Comparison of ENCODE assay signal across 19 cellular contexts in the genomic region with DNA sequence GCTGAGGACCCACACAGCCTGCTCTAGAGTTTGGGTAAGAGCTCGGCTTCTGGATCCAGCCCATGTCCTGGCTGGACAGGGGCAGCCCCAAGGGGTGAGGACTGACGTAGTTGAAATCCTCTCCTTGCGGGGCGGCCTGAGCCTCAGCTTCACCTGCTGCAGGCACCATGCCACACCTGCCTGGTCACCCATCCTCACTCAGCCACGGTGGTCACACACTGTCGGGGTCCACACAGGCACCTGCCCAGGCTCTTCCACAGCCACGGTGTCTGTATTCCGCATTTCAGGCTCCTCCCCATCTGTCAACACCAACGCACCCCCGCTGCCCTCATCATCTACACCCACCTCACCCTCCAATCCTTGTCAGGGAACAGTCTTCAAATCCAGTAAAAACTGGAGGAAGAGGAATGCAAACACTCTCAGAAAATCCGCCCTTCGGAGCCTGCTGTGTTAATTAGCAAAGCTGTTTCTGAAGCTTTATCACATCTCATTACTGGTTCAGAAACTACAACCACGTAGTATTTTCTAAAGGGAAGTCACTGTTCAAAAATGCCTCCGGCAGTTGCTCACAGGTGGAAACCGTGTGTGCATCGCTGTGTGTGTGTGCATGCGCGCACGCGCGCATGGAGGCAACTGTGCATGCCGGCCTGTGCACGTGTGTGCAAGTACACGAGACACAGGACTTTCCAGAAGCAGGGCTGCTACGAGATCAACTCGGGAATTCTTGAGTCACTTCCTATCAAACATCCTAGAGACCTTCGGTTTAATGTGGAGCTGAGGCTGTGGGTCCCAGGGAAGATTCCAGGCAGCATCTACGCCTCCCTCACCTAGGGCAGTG. TPM values are rescaled to one million over a fixed set of nuclear protein-coding genes. Genes with fewer than 3 reads are reported as not detected.
A peak's percentile ranks its signal among the peaks of the same experiment; 100 is the strongest.
DNase-seq lines count a peak whose midpoint lies in the region; ATAC-seq and TF ChIP-seq lines count a peak whose summit lies in the region.
"Had no signal": no experiment of that assay in that cellular context is flagged by ENCODE, and none has a peak within 500 bp of the region (broad histone marks: within the 10 kb centered on the region; RNA-seq: fewer than 3 reads in every experiment).

No MANE protein-coding gene starts in this region.

- no peak for ATAC-seq in natural killer cell
- no peak for ATAC-seq in GM19397 (IDR thresholded peaks at IDR 0.05; ENCODE audit: unreplicated experiment)
- ATAC-seq in GM18861 (IDR thresholded peaks at IDR 0.05; ENCODE audit: unreplicated experiment) = no peak

- H3K4me1 Mint-ChIP-seq in endodermal cell = peaks cover 5% of the 10 kb centered on the region
- H3K4me1 Mint-ChIP-seq in natural killer cell = peaks cover 4 to 41% of the 10 kb centered on the region in 2 donors
- H3K4me1 Mint-ChIP-seq: CD14-positive monocyte had no signal

- H3K27ac ChIP-seq in BLaER1 treated with 17β-estradiol and CSF1 and Interleukin-3, amounts not matched to agents 10 nM and 100 nM = no peak overlapping the region
- H3K27ac ChIP-seq in endodermal cell (ENCODE audit: low read depth, low read length) = no peak overlapping the region
- H3K27ac ChIP-seq: HL-60, sigmoid colon, stomach had no signal

- H3K4me3 ChIP-seq in BLaER1 treated with 17β-estradiol and CSF1 and Interleukin-3, amounts not matched to agents 10 nM and 100 nM = no peak overlapping the region
- no peak overlapping the region for H3K4me3 ChIP-seq in endodermal cell (ENCODE audit: low read length)
- H3K4me3 ChIP-seq: sigmoid colon, stomach had no signal

- no peaks in the 10 kb centered on the region for H3K27me3 ChIP-seq in BLaER1 treated with 17β-estradiol and CSF1 and Interleukin-3, amounts not matched to agents 10 nM and 100 nM
- no peaks in the 10 kb centered on the region for H3K27me3 ChIP-seq in endodermal cell (ENCODE audit: control insufficient read depth, insufficient read depth, low read length, poor library complexity, severe bottlenecking)
- H3K27me3 ChIP-seq: sigmoid colon, stomach had no signal

- peak overlapping the region; percentile 11 to 75 (median 46); a peak in 18 of 22 replicates for H3K4me2 ChIP-seq in BLaER1 treated with 17β-estradiol and CSF1 and Interleukin-3, amounts not matched to agents 10 nM and 100 nM

- TF ChIP-seq CTCF in endodermal cell (conservative IDR thresholded peaks at IDR 0.05) (no peak), natural killer cell (IDR thresholded peaks at IDR 0.05) (no peak)

- 93 to 94% methylated on average over 23 to 28 of the region's 28 CpGs for WGBS in endodermal cell (ENCODE audit: insufficient coverage in 1 of 2, insufficient read length in 1 of 2), 2 experiments

- H4K20me1 ChIP-seq in BLaER1 treated with 17β-estradiol and CSF1 and Interleukin-3, amounts not matched to agents 10 nM and 100 nM = peaks cover 64 to 94% (median 83%) of the 10 kb centered on the region in 11 experiments

- no peak overlapping the region for H3K27ac Mint-ChIP-seq in endodermal cell
- H3K27ac Mint-ChIP-seq in natural killer cell = no peak overlapping the region
- H3K27ac Mint-ChIP-seq: nephron had no signal

- H3K27me3 Mint-ChIP-seq in endodermal cell (ENCODE audit: insufficient read depth) (no peaks in the 10 kb centered on the region), natural killer cell (ENCODE audit: low read depth in 2 of 2) (no peaks in the 10 kb centered on the region)

- H3K36me3 ChIP-seq in BLaER1 treated with 17β-estradiol and CSF1 and Interleukin-3, amounts not matched to agents 10 nM and 100 nM = peaks cover 68 to 96% (median 77%) of the 10 kb centered on the region in 11 experiments
- H3K36me3 ChIP-seq in endodermal cell (ENCODE audit: control insufficient read depth, insufficient read depth, low read length) = peaks cover 19% of the 10 kb centered on the region

- peaks cover 0 to 30% (median 27%) of the 10 kb centered on the region in 11 experiments; a peak in 20 of 22 replicates for H3K9me3 ChIP-seq in BLaER1 treated with 17β-estradiol and CSF1 and Interleukin-3, amounts not matched to agents 10 nM and 100 nM (replicated peaks in 1 of 11)
- H3K9me3 ChIP-seq in endodermal cell (ENCODE audit: control insufficient read depth, low read length) = no peaks in the 10 kb centered on the region
- H3K9me3 ChIP-seq: sigmoid colon, stomach had no signal

- no peaks in the 10 kb centered on the region for H3K9me3 Mint-ChIP-seq in endodermal cell
- H3K9me3 Mint-ChIP-seq in natural killer cell = peaks cover 0 to 2% of the 10 kb centered on the region in 2 donors

- H3K9ac ChIP-seq in BLaER1 treated with 17β-estradiol and CSF1 and Interleukin-3, amounts not matched to agents 10 nM and 100 nM = no peak overlapping the region; a peak in 1 of 22 replicates
- no peak overlapping the region for H3K9ac ChIP-seq in endodermal cell (ENCODE audit: extremely low read depth, low read length, poor library complexity, severe bottlenecking)

- intact Hi-C loops in natural killer cell (cut with micrococcal nuclease) = no loop called here

- H3K4me3 Mint-ChIP-seq in endodermal cell = no peak overlapping the region
- H3K4me3 Mint-ChIP-seq in natural killer cell = no peak overlapping the region
- H3K4me3 Mint-ChIP-seq: CD14-positive monocyte, nephron had no signal

- H3K36me3 Mint-ChIP-seq in endodermal cell (ENCODE audit: low read depth) = peaks cover 40% of the 10 kb centered on the region
- H3K36me3 Mint-ChIP-seq in natural killer cell = peaks cover 4% of the 10 kb centered on the region

- peaks cover 0 to 33% (median 28%) of the 10 kb centered on the region in 10 experiments; a peak in 17 of 20 replicates for H3K4me1 ChIP-seq in BLaER1 treated with 17β-estradiol and CSF1 and Interleukin-3, amounts not matched to agents 10 nM and 100 nM
- no peaks in the 10 kb centered on the region for H3K4me1 ChIP-seq in endodermal cell (ENCODE audit: control insufficient read depth, insufficient read depth, low read length)
- H3K4me1 ChIP-seq: sigmoid colon, stomach had no signal

- DNase-seq in NCI-H1417 (lab: John Stamatoyannopoulos, UW) (peak in 2 of 3 experiments; percentile 76 to 90), endodermal cell (peak; percentile 39), natural killer cell (peak; percentile 12), HCEC 1CT (no peak), NCI-H2081 treated with DMSO at 0.1 percent for 48 hours (lab: John Stamatoyannopoulos, UW) (no peak)
- DNase-seq: effector CD4-positive, alpha-beta T cell; GOT3; Kasumi-1; NCI-H2081; NCI-H82; SHP77 treated with DMSO at 0.1 percent for 48 hours; sigmoid colon; stomach had no signal

RNA-seq across cellular contexts. Expression of a gene that starts 38.2 kb away (rescaled TPM):
- 10 to 100 TPM; 30.3 to 32.4 TPM for total RNA-seq in endodermal cell
- 16.2 TPM for polyA plus RNA-seq in endodermal cell (2013, experiment 1 of 2)
- 16.9 TPM for polyA plus RNA-seq in endodermal cell (2013, experiment 2 of 2)
- 10 to 100 TPM; 51.2 to 62.4 (median 54.1) TPM for total RNA-seq in natural killer cell

RNA-seq across cellular contexts. Expression of a gene that starts 51.2 kb away (rescaled TPM):
- total RNA-seq in endodermal cell = 1 to 10 TPM; 2.6 to 2.7 TPM
- polyA plus RNA-seq in endodermal cell (2013, experiment 1 of 2) = 4.1 TPM
- polyA plus RNA-seq in endodermal cell (2013, experiment 2 of 2) = 2.8 TPM
- total RNA-seq in natural killer cell = 10 to 100 TPM; 11.7 to 16.1 (median 13.8) TPM

Comparison
In these comparisons a context has a peak if more than half of its experiments do, and no peak if none do; other contexts are left out.
1. DNase-seq: peak in NCI-H1417 (2 of 3), endodermal cell (single experiment) and natural killer cell (single experiment); none in HCEC 1CT (single experiment) and NCI-H2081 treated with DMSO at 0.1 percent for 48 hours (single experiment).